1 cellular context compared by ENCODE assay signal in the genomic region with DNA sequence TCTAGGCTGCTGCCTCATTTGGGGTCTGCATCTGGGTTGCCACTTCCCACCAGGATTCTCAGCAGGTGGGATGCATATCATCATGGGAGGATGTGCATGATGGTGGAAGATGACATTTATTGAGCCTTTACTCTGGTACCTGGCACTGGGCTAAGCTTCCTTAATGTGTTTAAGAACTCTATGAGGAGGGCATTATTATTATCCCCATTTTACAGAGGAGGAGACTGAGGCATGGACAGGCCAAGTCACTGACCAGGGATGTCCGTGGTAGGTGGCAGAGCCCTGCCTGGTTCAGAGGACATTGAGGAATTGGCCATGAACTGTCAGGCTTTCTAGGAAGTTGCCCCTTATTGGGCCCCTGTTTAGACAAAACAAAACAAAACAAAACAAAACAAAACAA.
TF ChIP-seq lines count a peak whose summit lies in the region.

No MANE protein-coding gene starts in this region.

TF ChIP-seq in K562, 482 proteins besides CTCF, POLR2A, EP300 and RAD21:
- peak; percentile 80 for TF ChIP-seq RBM25 (IDR thresholded peaks at IDR 0.05; ENCODE audit: low read depth, low read length, severe bottlenecking)
- no peak for TF ChIP-seq ZNF644 (tag; IDR thresholded peaks at IDR 0.05; ENCODE audit: low read depth)
- TF ChIP-seq, protein P1, sequence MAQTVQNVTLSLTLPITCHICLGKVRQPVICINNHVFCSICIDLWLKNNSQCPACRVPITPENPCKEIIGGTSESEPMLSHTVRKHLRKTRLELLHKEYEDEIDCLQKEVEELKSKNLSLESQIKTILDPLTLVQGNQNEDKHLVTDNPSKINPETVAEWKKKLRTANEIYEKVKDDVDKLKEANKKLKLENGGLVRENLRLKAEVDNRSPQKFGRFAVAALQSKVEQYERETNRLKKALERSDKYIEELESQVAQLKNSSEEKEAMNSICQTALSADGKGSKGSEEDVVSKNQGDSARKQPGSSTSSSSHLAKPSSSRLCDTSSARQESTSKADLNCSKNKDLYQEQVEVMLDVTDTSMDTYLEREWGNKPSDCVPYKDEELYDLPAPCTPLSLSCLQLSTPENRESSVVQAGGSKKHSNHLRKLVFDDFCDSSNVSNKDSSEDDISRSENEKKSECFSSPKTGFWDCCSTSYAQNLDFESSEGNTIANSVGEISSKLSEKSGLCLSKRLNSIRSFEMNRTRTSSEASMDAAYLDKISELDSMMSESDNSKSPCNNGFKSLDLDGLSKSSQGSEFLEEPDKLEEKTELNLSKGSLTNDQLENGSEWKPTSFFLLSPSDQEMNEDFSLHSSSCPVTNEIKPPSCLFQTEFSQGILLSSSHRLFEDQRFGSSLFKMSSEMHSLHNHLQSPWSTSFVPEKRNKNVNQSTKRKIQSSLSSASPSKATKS (CRISPR knock-in tag; IDR thresholded peaks at IDR 0.05), result no peak
- no peak for TF ChIP-seq HEY1 (CRISPR knock-in tag; IDR thresholded peaks at IDR 0.05; ENCODE audit: borderline replicate concordance)
- TF ChIP-seq, protein P2, sequence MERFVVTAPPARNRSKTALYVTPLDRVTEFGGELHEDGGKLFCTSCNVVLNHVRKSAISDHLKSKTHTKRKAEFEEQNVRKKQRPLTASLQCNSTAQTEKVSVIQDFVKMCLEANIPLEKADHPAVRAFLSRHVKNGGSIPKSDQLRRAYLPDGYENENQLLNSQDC (CRISPR knock-in tag; IDR thresholded peaks at IDR 0.05), result no peak
- TF ChIP-seq, protein P3, sequence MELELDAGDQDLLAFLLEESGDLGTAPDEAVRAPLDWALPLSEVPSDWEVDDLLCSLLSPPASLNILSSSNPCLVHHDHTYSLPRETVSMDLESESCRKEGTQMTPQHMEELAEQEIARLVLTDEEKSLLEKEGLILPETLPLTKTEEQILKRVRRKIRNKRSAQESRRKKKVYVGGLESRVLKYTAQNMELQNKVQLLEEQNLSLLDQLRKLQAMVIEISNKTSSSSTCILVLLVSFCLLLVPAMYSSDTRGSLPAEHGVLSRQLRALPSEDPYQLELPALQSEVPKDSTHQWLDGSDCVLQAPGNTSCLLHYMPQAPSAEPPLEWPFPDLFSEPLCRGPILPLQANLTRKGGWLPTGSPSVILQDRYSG (tag; conservative IDR thresholded peaks at IDR 0.05; ENCODE audit: low read depth), result no peak
- TF ChIP-seq FOXK1 (CRISPR knock-in tag; IDR thresholded peaks at IDR 0.05; ENCODE audit: borderline replicate concordance), result 0 out of 2 replicates have a peak, but pooled peaks have one; percentile 37
- TF ChIP-seq, protein P4, sequence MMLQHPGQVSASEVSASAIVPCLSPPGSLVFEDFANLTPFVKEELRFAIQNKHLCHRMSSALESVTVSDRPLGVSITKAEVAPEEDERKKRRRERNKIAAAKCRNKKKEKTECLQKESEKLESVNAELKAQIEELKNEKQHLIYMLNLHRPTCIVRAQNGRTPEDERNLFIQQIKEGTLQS (IDR thresholded peaks at IDR 0.05), result no peak
- TF ChIP-seq, protein P4 (CRISPR knock-in tag; conservative IDR thresholded peaks at IDR 0.05), result no peak
